In genomic region chr20:17795449-17796095, GRCh38 we compare ENCODE assay signal across 1 cellular context.
A peak's percentile ranks its signal among the peaks of the same experiment; 100 is the strongest.
TF ChIP-seq lines count a peak whose summit lies in the region.

No MANE protein-coding gene starts in this region.

TF ChIP-seq in HepG2, 621 proteins besides CTCF, POLR2A, EP300 and RAD21 (continued from another document):
- TF ChIP-seq, protein P1, sequence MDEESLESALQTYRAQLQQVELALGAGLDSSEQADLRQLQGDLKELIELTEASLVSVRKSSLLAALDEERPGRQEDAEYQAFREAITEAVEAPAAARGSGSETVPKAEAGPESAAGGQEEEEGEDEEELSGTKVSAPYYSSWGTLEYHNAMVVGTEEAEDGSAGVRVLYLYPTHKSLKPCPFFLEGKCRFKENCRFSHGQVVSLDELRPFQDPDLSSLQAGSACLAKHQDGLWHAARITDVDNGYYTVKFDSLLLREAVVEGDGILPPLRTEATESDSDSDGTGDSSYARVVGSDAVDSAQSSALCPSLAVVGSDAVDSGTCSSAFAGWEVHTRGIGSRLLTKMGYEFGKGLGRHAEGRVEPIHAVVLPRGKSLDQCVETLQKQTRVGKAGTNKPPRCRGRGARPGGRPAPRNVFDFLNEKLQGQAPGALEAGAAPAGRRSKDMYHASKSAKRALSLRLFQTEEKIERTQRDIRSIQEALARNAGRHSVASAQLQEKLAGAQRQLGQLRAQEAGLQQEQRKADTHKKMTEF (CRISPR knock-in tag; IDR thresholded peaks at IDR 0.05) = peak; percentile 12; the same call in 1 of the 2 replicates
- 0 out of 2 replicates have a peak, but pooled peaks have one; percentile 8 for TF ChIP-seq ARID4A (CRISPR knock-in tag; IDR thresholded peaks at IDR 0.05; ENCODE audit: borderline replicate concordance)
